Comparison of ENCODE assay signal across 18 cellular contexts in genomic region chr9:91818647-91819403, GRCh38.
A peak's percentile ranks its signal among the peaks of the same experiment; 100 is the strongest.
DNase-seq lines count a peak whose midpoint lies in the region; ATAC-seq and TF ChIP-seq lines count a peak whose summit lies in the region.
"Had no signal": no experiment of that assay in that cellular context is flagged by ENCODE, and none has a peak within 500 bp of the region (broad histone marks: within the 10 kb centered on the region; RNA-seq: fewer than 3 reads in every experiment).

No MANE protein-coding gene starts in this region.

- POLR2A ChIA-PET in PC-9 (lab: Charles Lee; ENCODE audit: unreplicated experiment): no interaction called here

- peak overlapping the region in 3 of 4 donors; percentile 78 to 82 (median 82) for H3K27ac ChIP-seq in gastroesophageal sphincter
- H3K27ac ChIP-seq in prostate gland: peak overlapping the region; percentile 81 to 82
- peak overlapping the region; percentile 66 to 72 (median 68) for H3K27ac ChIP-seq in transverse colon
- no peak overlapping the region for H3K27ac ChIP-seq in PC-9
- H3K27ac ChIP-seq: 22Rv1 had no signal

- ATAC-seq in gastroesophageal sphincter (no peak), GM18511 (IDR thresholded peaks at IDR 0.05; ENCODE audit: unreplicated experiment) (no peak), HG02884 (IDR thresholded peaks at IDR 0.05; ENCODE audit: unreplicated experiment) (no peak)
- ATAC-seq: PC-3 had no signal

- H3K4me1 ChIP-seq in gastroesophageal sphincter (peaks cover 0 to 63% (median 14%) of the 10 kb centered on the region in 3 donors), prostate gland (replicated peaks) (peaks cover 12% of the 10 kb centered on the region), transverse colon (peaks cover 8 to 42% (median 26%) of the 10 kb centered on the region in 4 donors), PC-9 (replicated peaks; ENCODE audit: insufficient read depth) (no peaks in the 10 kb centered on the region; the same call in 1 of the 2 replicates)

- no peaks in the 10 kb centered on the region for H4K20me1 ChIP-seq in PC-9 (ENCODE audit: insufficient read depth)

- CTCF ChIA-PET in PC-9 (lab: Charles Lee): no interaction called here

- H2AFZ ChIP-seq in PC-9: no peak overlapping the region

- H3K36me3 ChIP-seq in gastroesophageal sphincter (no peaks in the 10 kb centered on the region), prostate gland (no peaks in the 10 kb centered on the region), transverse colon (no peaks in the 10 kb centered on the region), PC-9 (ENCODE audit: low read depth) (no peaks in the 10 kb centered on the region)
- H3K36me3 ChIP-seq: BE2C had no signal

- 90 to 92% methylated on average over 8 of the region's 15 CpGs for WGBS in gastroesophageal sphincter (ENCODE audit: low coverage in 1 of 2), 2 donors
- WGBS in prostate gland: 91% methylated on average over 11 of the region's 15 CpGs
- 89% methylated on average over 15 of the region's 15 CpGs; no CpG with 5 or more reads in 1 of the 2 donors for WGBS in transverse colon (ENCODE audit: low coverage in 1 of 2), 2 donors

- H3K27me3 ChIP-seq in gastroesophageal sphincter (no peaks in the 10 kb centered on the region), prostate gland (replicated peaks; ENCODE audit: insufficient read depth) (no peaks in the 10 kb centered on the region), transverse colon (no peaks in the 10 kb centered on the region), PC-9 (ENCODE audit: insufficient read depth, low read depth) (peaks cover 49% of the 10 kb centered on the region)
- H3K27me3 ChIP-seq: BE2C had no signal

- peak; percentile 46 for DNase-seq in activated effector memory CD4-positive, alpha-beta T cell treated with anti-CD3 and anti-CD28 coated beads, Interleukin-2, amount 50 U/mL, for 16 hours
- no peak for DNase-seq in activated effector memory CD4-positive, alpha-beta T cell treated with Interleukin-2 at 50 U/mL for 16 hours
- DNase-seq in prostate gland (ENCODE audit: low spot score) (no peak), transverse colon (no peak), PC-9 (no peak)
- DNase-seq: BE2C; Calu3; CD4-positive, alpha-beta T cell; KBM-7; NCI-H1436; NCI-H2029; NCI-H2171 treated with DMSO at 0.1 percent for 48 hours; NCI-H774; PC-3 had no signal

- H3F3A ChIP-seq in PC-9 (ENCODE audit: insufficient read depth, low read depth): no peaks in the 10 kb centered on the region

- H3K4me3 ChIP-seq in gastroesophageal sphincter: no peak overlapping the region
- no peak overlapping the region for H3K4me3 ChIP-seq in prostate gland
- no peak overlapping the region for H3K4me3 ChIP-seq in transverse colon
- no peak overlapping the region for H3K4me3 ChIP-seq in PC-9

- no peak overlapping the region for H3K4me2 ChIP-seq in PC-9

- TF ChIP-seq CTCF in gastroesophageal sphincter (IDR thresholded peaks at IDR 0.05): no peak
- TF ChIP-seq CTCF in prostate gland (IDR thresholded peaks at IDR 0.05): no peak
- no peak for TF ChIP-seq CTCF in transverse colon (IDR thresholded peaks at IDR 0.05)
- no peak for TF ChIP-seq CTCF in PC-9 (conservative IDR thresholded peaks at IDR 0.05)

- no peak for TF ChIP-seq POLR2A in gastroesophageal sphincter (IDR thresholded peaks at IDR 0.05)
- no peak for TF ChIP-seq POLR2A in prostate gland (IDR thresholded peaks at IDR 0.05)
- TF ChIP-seq POLR2A in transverse colon (IDR thresholded peaks at IDR 0.05): no peak

- in situ Hi-C loops in transverse colon (cut with MboI; ENCODE audit: low pct_ligation_motif_present in 1 of 4, low pct_unique_long_range_greater_than_20kb in 1 of 4, low sequenced_read_pairs in 3 of 4): no loop called here

- no peaks in the 10 kb centered on the region for H3K79me2 ChIP-seq in PC-9 (ENCODE audit: low read depth)

- TF ChIP-seq EP300 in gastroesophageal sphincter (IDR thresholded peaks at IDR 0.05): no peak
- TF ChIP-seq EP300 in transverse colon (IDR thresholded peaks at IDR 0.05; ENCODE audit: low read depth): no peak

- no peaks in the 10 kb centered on the region for H3K9me3 ChIP-seq in gastroesophageal sphincter
- H3K9me3 ChIP-seq in prostate gland: no peaks in the 10 kb centered on the region
- H3K9me3 ChIP-seq in transverse colon: no peaks in the 10 kb centered on the region
- H3K9me3 ChIP-seq in PC-9 (ENCODE audit: insufficient read depth, low read depth): no peaks in the 10 kb centered on the region
- H3K9me3 ChIP-seq: BE2C had no signal

- H3K9me2 ChIP-seq in PC-9 (ENCODE audit: insufficient read depth): no peaks in the 10 kb centered on the region

- intact Hi-C loops in prostate gland (cut with DNase I): no loop called here
- intact Hi-C loops in transverse colon (cut with DNase I; ENCODE audit: low total_unique reads): no loop called here
- intact Hi-C loops in PC-9 (cut with micrococcal nuclease; ENCODE audit: unreplicated experiment): no loop called here

- BruUV-seq in PC-9 (replicated peaks; lab: Mats Ljungman, UMichigan): no TSS peak
